1 cellular context compared by ENCODE assay signal in genomic region chr14:24058260-24058950, GRCh38.
TF ChIP-seq lines count a peak whose summit lies in the region.

No MANE protein-coding gene starts in this region.

TF ChIP-seq in HepG2, 621 proteins besides CTCF, POLR2A, EP300 and RAD21 (continued from another document and continues in another):
- TF ChIP-seq ZNF646 (CRISPR knock-in tag; IDR thresholded peaks at IDR 0.05) (no peak), ZNF33B (CRISPR knock-in tag; IDR thresholded peaks at IDR 0.05) (no peak), ZNF331 (CRISPR knock-in tag; IDR thresholded peaks at IDR 0.05) (peak; percentile 56; the same call in 1 of the 2 replicates), AGO2 (optimal IDR thresholded peaks at IDR 0.05; ENCODE audit: low read depth, low read length) (no peak), MAFK (conservative IDR thresholded peaks at IDR 0.05 in 1 of 2, IDR thresholded peaks at IDR 0.05 in 1 of 2; ENCODE audit: low read length in 2 of 2) (no peak), KAT8 (CRISPR knock-in tag; IDR thresholded peaks at IDR 0.05) (peak; percentile 69; the same call in 1 of the 2 replicates), RBAK (CRISPR knock-in tag; IDR thresholded peaks at IDR 0.05) (no peak), CCAR2 (optimal IDR thresholded peaks at IDR 0.05; ENCODE audit: low read depth, low read length) (peak; percentile 55), NFKB2 (CRISPR knock-in tag; IDR thresholded peaks at IDR 0.05; ENCODE audit: borderline replicate concordance) (no peak), NFIC (IDR thresholded peaks at IDR 0.05; ENCODE audit: low read length) (no peak), SP4 (CRISPR knock-in tag; IDR thresholded peaks at IDR 0.05) (no peak), ZNF276 (CRISPR knock-in tag; IDR thresholded peaks at IDR 0.05; ENCODE audit: low read depth) (no peak), ZNF703 (CRISPR knock-in tag; IDR thresholded peaks at IDR 0.05; ENCODE audit: borderline replicate concordance) (no peak), ZNF576 (CRISPR knock-in tag; IDR thresholded peaks at IDR 0.05) (no peak), TOPORS (CRISPR knock-in tag; IDR thresholded peaks at IDR 0.05) (no peak), JUN (CRISPR knock-in tag; IDR thresholded peaks at IDR 0.05) (no peak), ZNF672 (CRISPR knock-in tag; IDR thresholded peaks at IDR 0.05) (no peak), ZNF879 (CRISPR knock-in tag; IDR thresholded peaks at IDR 0.05) (no peak), PHF21A (CRISPR knock-in tag; IDR thresholded peaks at IDR 0.05) (no peak), MYC (CRISPR knock-in tag; IDR thresholded peaks at IDR 0.05; ENCODE audit: borderline replicate concordance) (0 out of 2 replicates have a peak, but pooled peaks have one; percentile 40), ZNF101 (CRISPR knock-in tag; IDR thresholded peaks at IDR 0.05; ENCODE audit: borderline replicate concordance, low read depth) (no peak), ATF7-NPFF (CRISPR knock-in tag; IDR thresholded peaks at IDR 0.05; ENCODE audit: low read depth) (peak; percentile 26; the same call in 1 of the 2 replicates), ZNF430 (CRISPR knock-in tag; IDR thresholded peaks at IDR 0.05) (no peak; the same call in 1 of the 2 replicates), ZNF7 (CRISPR knock-in tag; IDR thresholded peaks at IDR 0.05) (no peak), ZFP36 (IDR thresholded peaks at IDR 0.05; ENCODE audit: borderline replicate concordance, low read depth, low read length, partially characterized antibody) (peak; percentile 48), ZBTB44 (CRISPR knock-in tag; IDR thresholded peaks at IDR 0.05) (no peak), ZNF788 (CRISPR knock-in tag; IDR thresholded peaks at IDR 0.05; ENCODE audit: borderline replicate concordance) (no peak; the same call in 1 of the 2 replicates), ZNF713 (CRISPR knock-in tag; IDR thresholded peaks at IDR 0.05) (no peak), GTF3A (CRISPR knock-in tag; conservative IDR thresholded peaks at IDR 0.05) (no peak), ZBTB1 (CRISPR knock-in tag; IDR thresholded peaks at IDR 0.05; ENCODE audit: borderline replicate concordance) (no peak), PLSCR1 (CRISPR knock-in tag; IDR thresholded peaks at IDR 0.05; ENCODE audit: borderline replicate concordance) (no peak), PHF20 (CRISPR knock-in tag; IDR thresholded peaks at IDR 0.05) (peak; percentile 32; the same call in 1 of the 2 replicates), ZNF281 (CRISPR knock-in tag; IDR thresholded peaks at IDR 0.05; ENCODE audit: borderline replicate concordance) (no peak; the same call in 1 of the 2 replicates), ZNF142 (CRISPR knock-in tag; IDR thresholded peaks at IDR 0.05) (no peak; the same call in 1 of the 2 replicates), SP140L (CRISPR knock-in tag; IDR thresholded peaks at IDR 0.05; ENCODE audit: borderline replicate concordance) (no peak), ETV6 (CRISPR knock-in tag; conservative IDR thresholded peaks at IDR 0.05) (peak; percentile 69; the same call in 1 of the 2 replicates), ZNF704 (CRISPR knock-in tag; IDR thresholded peaks at IDR 0.05; ENCODE audit: borderline replicate concordance) (no peak), CC2D1A (CRISPR knock-in tag; IDR thresholded peaks at IDR 0.05) (no peak), MED8 (CRISPR knock-in tag; IDR thresholded peaks at IDR 0.05; ENCODE audit: insufficient replicate concordance) (no peak), PHB2 (IDR thresholded peaks at IDR 0.05; ENCODE audit: partially characterized antibody) (no peak), ZFP82 (CRISPR knock-in tag; IDR thresholded peaks at IDR 0.05; ENCODE audit: borderline replicate concordance) (no peak), ZNF615 (CRISPR knock-in tag; IDR thresholded peaks at IDR 0.05; ENCODE audit: borderline replicate concordance) (no peak), ZNF282 (IDR thresholded peaks at IDR 0.05; ENCODE audit: partially characterized antibody) (no peak), ZNF607 (CRISPR knock-in tag; IDR thresholded peaks at IDR 0.05; ENCODE audit: borderline replicate concordance) (no peak)
